Comparison of ENCODE assay signal across 13 cellular contexts in the genomic region with DNA sequence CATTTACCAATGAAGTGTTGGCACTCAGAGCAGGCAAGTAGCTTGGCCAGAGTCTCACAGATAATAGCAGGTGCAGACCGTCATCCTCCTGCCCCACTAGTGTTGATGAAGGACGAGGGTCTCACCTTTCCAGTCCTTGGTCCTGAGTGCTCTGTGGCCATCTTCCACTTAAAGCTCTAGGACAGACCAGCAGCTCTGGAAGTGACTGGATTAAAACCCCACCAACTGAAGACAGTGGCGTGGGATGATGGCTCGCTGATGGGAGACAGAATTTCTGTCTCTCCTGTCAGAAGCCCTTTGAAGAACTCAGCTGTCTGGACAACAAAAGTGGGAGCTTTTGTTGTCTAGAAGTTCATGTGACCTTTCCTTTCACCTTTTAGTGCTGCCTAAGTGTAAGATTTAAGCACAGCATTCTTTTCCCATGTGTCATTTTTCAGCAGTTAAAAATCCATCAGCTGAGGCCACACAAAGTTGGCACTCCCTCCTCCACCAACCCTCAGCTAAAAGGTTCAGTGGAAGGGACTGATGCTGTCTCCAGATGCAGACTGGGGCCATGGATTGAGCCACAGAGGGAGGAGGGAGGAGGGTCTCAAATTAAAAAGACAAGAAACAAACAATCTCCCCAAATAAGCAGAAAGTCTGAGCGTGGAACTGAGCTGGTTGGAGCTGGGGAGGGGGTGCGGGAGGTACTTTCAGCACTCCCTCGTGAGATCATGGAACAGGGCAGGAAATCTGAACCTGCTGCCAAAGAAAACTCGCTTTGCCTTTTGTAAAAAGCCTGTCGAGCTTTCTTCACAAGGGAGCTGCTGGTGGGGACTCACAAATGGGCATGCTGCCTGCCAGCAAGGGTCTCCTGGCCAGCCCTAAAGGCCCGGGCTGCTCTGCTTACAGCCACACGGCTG.
DNase-seq lines count a peak whose midpoint lies in the region; ATAC-seq, FAIRE-seq and TF ChIP-seq lines count a peak whose summit lies in the region.
"Had no signal": no experiment of that assay in that cellular context is flagged by ENCODE, and none has a peak within 500 bp of the region (broad histone marks: within the 10 kb centered on the region; RNA-seq: fewer than 3 reads in every experiment).

No MANE protein-coding gene starts in this region.

- peak; percentile 68 for ATAC-seq in thoracic aorta (ENCODE audit: insufficient number of reproducible peaks, low FRiP score, low read depth)
- ATAC-seq in GM18909 (IDR thresholded peaks at IDR 0.05; ENCODE audit: poor library complexity, unreplicated experiment) = no peak
- ATAC-seq in esophagus mucosa = no peak

- POLR2A ChIA-PET in PC-9 (lab: Charles Lee; ENCODE audit: unreplicated experiment) = no interaction called here

- H2AFZ ChIP-seq in PC-9 = no peak overlapping the region

- H3K27ac Mint-ChIP-seq in chondrocyte (ENCODE audit: unreplicated experiment) = peak overlapping the region; percentile 91

- H4K20me1 ChIP-seq in PC-9 (ENCODE audit: insufficient read depth) = no peaks in the 10 kb centered on the region

- no peak for TF ChIP-seq CTCF in chondrocyte (IDR thresholded peaks at IDR 0.05)
- TF ChIP-seq CTCF in thoracic aorta (IDR thresholded peaks at IDR 0.05) = no peak
- no peak for TF ChIP-seq CTCF in PC-9 (conservative IDR thresholded peaks at IDR 0.05)

- H3K4me3 ChIP-seq in thoracic aorta = peak overlapping the region; percentile 42
- no peak overlapping the region for H3K4me3 ChIP-seq in PC-9
- H3K4me3 ChIP-seq: K562 had no signal

- FAIRE-seq in HTR-8/SVneo (lab: Jason Lieb, UNC) = no peak
- FAIRE-seq: K562, TTC549 had no signal

- no peak overlapping the region for H3K4me2 ChIP-seq in PC-9

- peak; percentile 27 for DNase-seq in HTR-8/SVneo (ENCODE audit: insufficient read length, low spot score)
- DNase-seq in chondrocyte (ENCODE audit: low spot score) = no peak
- peak; percentile 67 for DNase-seq in kidney tubule cell (ENCODE audit: low spot score)
- no peak for DNase-seq in thoracic aorta (ENCODE audit: low spot score)
- DNase-seq in PC-9 = no peak
- DNase-seq in HUDEP-2 (lab: John Stamatoyannopoulos, UW; ENCODE audit: unreplicated experiment in 76 of 76) = no peak
- DNase-seq: DMS153, erythroblast, NCI-H69 had no signal

- CTCF ChIA-PET in PC-9 (lab: Charles Lee) = no interaction called here

- H3K9me3 ChIP-seq in thoracic aorta (no peaks in the 10 kb centered on the region), PC-9 (ENCODE audit: insufficient read depth, low read depth) (no peaks in the 10 kb centered on the region)

- peaks cover 23 to 75% of the 10 kb centered on the region in 2 donors for H3K4me1 ChIP-seq in thoracic aorta (ENCODE audit: control insufficient read depth in 1 of 2, low read depth in 2 of 2)
- no peaks in the 10 kb centered on the region for H3K4me1 ChIP-seq in PC-9 (replicated peaks; ENCODE audit: insufficient read depth)

- no peaks in the 10 kb centered on the region for H3F3A ChIP-seq in PC-9 (ENCODE audit: insufficient read depth, low read depth)

- peaks cover 9% of the 10 kb centered on the region for H3K9me3 Mint-ChIP-seq in chondrocyte (ENCODE audit: low read depth)

- H3K27ac ChIP-seq in thoracic aorta = peak overlapping the region; percentile 81 to 84
- H3K27ac ChIP-seq in PC-9 = no peak overlapping the region

- H3K79me2 ChIP-seq in PC-9 (ENCODE audit: low read depth) = no peaks in the 10 kb centered on the region

- H3K36me3 ChIP-seq in thoracic aorta (peaks cover 3% of the 10 kb centered on the region), PC-9 (ENCODE audit: low read depth) (no peaks in the 10 kb centered on the region)

- H3K9me2 ChIP-seq in PC-9 (ENCODE audit: insufficient read depth) = no peaks in the 10 kb centered on the region

- intact Hi-C loops in PC-9 (cut with micrococcal nuclease; ENCODE audit: unreplicated experiment) = no loop called here

- no peaks in the 10 kb centered on the region for H3K27me3 ChIP-seq in thoracic aorta (replicated peaks; ENCODE audit: insufficient read depth)
- peaks cover 78% of the 10 kb centered on the region for H3K27me3 ChIP-seq in PC-9 (ENCODE audit: insufficient read depth, low read depth)

- H3K4me1 Mint-ChIP-seq in chondrocyte (ENCODE audit: low read depth) = peaks cover 28% of the 10 kb centered on the region

- H3K4me3 Mint-ChIP-seq in chondrocyte (ENCODE audit: unreplicated experiment) = peak overlapping the region; percentile 34

- no TSS peak for BruUV-seq in PC-9 (replicated peaks; lab: Mats Ljungman, UMichigan)

- peaks cover 24% of the 10 kb centered on the region for H3K27me3 Mint-ChIP-seq in chondrocyte (ENCODE audit: low read depth)

- no peaks in the 10 kb centered on the region for H3K36me3 Mint-ChIP-seq in chondrocyte (ENCODE audit: low read depth)

Comparison
In these comparisons a context has a peak if more than half of its experiments do, and no peak if none do; other contexts are left out.
1. DNase-seq: peak in HTR-8/SVneo (single experiment) and kidney tubule cell (single experiment); none in chondrocyte (single experiment), thoracic aorta (single experiment), PC-9 (0 of 2) and HUDEP-2 (0 of 76).